Comparison of ENCODE assay signal across 8 cellular contexts in genomic region chr14:92973265-92973797, GRCh38.
A peak's percentile ranks its signal among the peaks of the same experiment; 100 is the strongest.
DNase-seq lines count a peak whose midpoint lies in the region; ATAC-seq lines count a peak whose summit lies in the region.

No MANE protein-coding gene starts in this region.

- H3K4me1 Mint-ChIP-seq in stimulated activated effector memory CD8-positive, alpha-beta T cell treated with anti-CD3 and anti-CD28 coated beads, Interleukin-12 subunit alpha, Interleukin-12 subunit beta, amount 100 ng/mL, for 72 hours, result peaks cover 15% of the 10 kb centered on the region

- no peak for ATAC-seq in stimulated activated effector memory CD8-positive, alpha-beta T cell treated with anti-CD3 and anti-CD28 coated beads, Interleukin-12 subunit alpha, Interleukin-12 subunit beta, amount 100 ng/mL, for 72 hours

- in situ Hi-C loops in T47D (cut with HindIII; ENCODE audit: low pct_unique_long_range_greater_than_20kb, low sequenced_read_pairs), result no loop called here

- H3K9me3 Mint-ChIP-seq in stimulated activated effector memory CD8-positive, alpha-beta T cell treated with anti-CD3 and anti-CD28 coated beads, Interleukin-12 subunit alpha, Interleukin-12 subunit beta, amount 100 ng/mL, for 72 hours, result peaks cover 11% of the 10 kb centered on the region

- H3K27ac Mint-ChIP-seq in stimulated activated effector memory CD8-positive, alpha-beta T cell treated with anti-CD3 and anti-CD28 coated beads, Interleukin-12 subunit alpha, Interleukin-12 subunit beta, amount 100 ng/mL, for 72 hours, result no peak overlapping the region

- peak; percentile 55 to 66 for DNase-seq in activated T-cell treated with anti-CD3 and anti-CD28 coated beads, Interleukin-2, amount 50 U/mL, for 48 hours
- DNase-seq in activated T-cell treated with anti-CD3 and anti-CD28 coated beads for 4 hours (no peak), NCI-H2196 treated with DMSO at 0.1 percent for 48 hours (lab: John Stamatoyannopoulos, UW; ENCODE audit: unreplicated experiment) (peak; percentile 13), T47D (ENCODE audit: low read depth in 1 of 2, low spot score in 1 of 2) (peak; percentile 64 to 91), iPS-NIHi7 (ENCODE audit: extremely low spot score) (peak; percentile 91), activated gamma-delta T cell (lab: John Stamatoyannopoulos, UW) (no peak), NOMO-1 treated with DMSO at 0.1 percent for 48 hours (lab: John Stamatoyannopoulos, UW; ENCODE audit: unreplicated experiment) (no peak)
- DNase-seq in stimulated activated effector memory CD8-positive, alpha-beta T cell treated with anti-CD3 and anti-CD28 coated beads, Interleukin-12 subunit alpha, Interleukin-12 subunit beta, amount 100 ng/mL, for 72 hours (ENCODE audit: low spot score in 2 of 2), result peak; percentile 18 to 64

- no peaks in the 10 kb centered on the region for H3K36me3 Mint-ChIP-seq in stimulated activated effector memory CD8-positive, alpha-beta T cell treated with anti-CD3 and anti-CD28 coated beads, Interleukin-12 subunit alpha, Interleukin-12 subunit beta, amount 100 ng/mL, for 72 hours

- H3K4me3 Mint-ChIP-seq in stimulated activated effector memory CD8-positive, alpha-beta T cell treated with anti-CD3 and anti-CD28 coated beads, Interleukin-12 subunit alpha, Interleukin-12 subunit beta, amount 100 ng/mL, for 72 hours, result no peak overlapping the region

Comparison
In these comparisons a context has a peak if more than half of its experiments do, and no peak if none do; other contexts are left out.
1. DNase-seq: peak in activated T-cell treated with anti-CD3 and anti-CD28 coated beads, Interleukin-2, amount 50 U/mL, for 48 hours (2 of 2), NCI-H2196 treated with DMSO at 0.1 percent for 48 hours (single experiment), T47D (2 of 2), iPS-NIHi7 (single experiment) and stimulated activated effector memory CD8-positive, alpha-beta T cell treated with anti-CD3 and anti-CD28 coated beads, Interleukin-12 subunit alpha, Interleukin-12 subunit beta, amount 100 ng/mL, for 72 hours (2 of 2); none in activated T-cell treated with anti-CD3 and anti-CD28 coated beads for 4 hours (single experiment), activated gamma-delta T cell (single experiment) and NOMO-1 treated with DMSO at 0.1 percent for 48 hours (single experiment).